ENCODE assay signal across 22 cellular contexts in genomic region chr6:66369407-66369806, GRCh38.
DNase-seq lines count a peak whose midpoint lies in the region; ATAC-seq, FAIRE-seq and TF ChIP-seq lines count a peak whose summit lies in the region.
"Had no signal": no experiment of that assay in that cellular context is flagged by ENCODE, and none has a peak within 500 bp of the region (broad histone marks: within the 10 kb centered on the region; RNA-seq: fewer than 3 reads in every experiment).

No MANE protein-coding gene starts in this region.

- DNase-seq in HepG2 (ENCODE audit: low spot score) (no peak), right lobe of liver (no peak), IMR-90 (no peak), endodermal cell (no peak), left cardiac atrium (no peak), NCI-H748 treated with DMSO at 0.1 percent for 48 hours (lab: John Stamatoyannopoulos, UW) (no peak)
- DNase-seq: 8988T; AML-193; Caco-2; Calu3; CD4-positive, alpha-beta T cell; CD8-positive, alpha-beta T cell; DMS79 treated with DMSO at 0.1 percent for 48 hours; GF-D8 had no signal

- no peak overlapping the region for H2BK15ac ChIP-seq in IMR-90 (ENCODE audit: low read depth, low read length)

- H3K4me1 Mint-ChIP-seq in endodermal cell: peaks cover 9% of the 10 kb centered on the region
- H3K4me1 Mint-ChIP-seq: B cell had no signal

- no peak overlapping the region for H4K8ac ChIP-seq in IMR-90 (ENCODE audit: low read depth in 2 of 2, low read length in 2 of 2)

- H3K27ac Mint-ChIP-seq in endodermal cell: no peak overlapping the region
- H3K27ac Mint-ChIP-seq: B cell; CD4-positive, alpha-beta T cell; CD8-positive, alpha-beta T cell had no signal

- H2AK9ac ChIP-seq in IMR-90 (replicated peaks; ENCODE audit: low read depth, low read length, poor library complexity): no peak overlapping the region

- no peaks in the 10 kb centered on the region for H3K36me3 ChIP-seq in HepG2 (replicated peaks in 1 of 2; ENCODE audit: control insufficient read depth in 1 of 2, insufficient read depth in 2 of 2, low read length in 2 of 2)
- no peaks in the 10 kb centered on the region for H3K36me3 ChIP-seq in right lobe of liver
- H3K36me3 ChIP-seq in IMR-90 (ENCODE audit: control insufficient read depth, insufficient read depth, low read length): no peaks in the 10 kb centered on the region
- H3K36me3 ChIP-seq in endodermal cell (ENCODE audit: control insufficient read depth, insufficient read depth, low read length): no peaks in the 10 kb centered on the region
- H3K36me3 ChIP-seq: BLaER1 treated with 17β-estradiol and CSF1 and Interleukin-3, amounts not matched to agents 10 nM and 100 nM had no signal

- CTCF ChIA-PET in HepG2 (lab: Yijun Ruan, JAX; ENCODE audit: low intra/inter-chr PET ratio, low total read pairs) (no interaction called here), IMR-90 (lab: Yijun Ruan, JAX) (no interaction called here)

- no peak overlapping the region for H3K56ac ChIP-seq in IMR-90 (ENCODE audit: extremely low read depth, insufficient read depth, low read length)

- no peak overlapping the region for H3K4ac ChIP-seq in IMR-90 (ENCODE audit: low read depth, low read length)

- no peak overlapping the region for H3K23ac ChIP-seq in IMR-90 (ENCODE audit: low read depth, low read length)

- POLR2A ChIA-PET in HepG2 (lab: Yijun Ruan, JAX) (no interaction called here), IMR-90 (lab: Charles Lee; ENCODE audit: unreplicated experiment) (no interaction called here)

- peaks cover 53% of the 10 kb centered on the region for H3K27me3 Mint-ChIP-seq in endodermal cell (ENCODE audit: insufficient read depth)
- H3K27me3 Mint-ChIP-seq: B cell; CD4-positive, alpha-beta T cell had no signal

- H4K20me1 ChIP-seq in HepG2 (ENCODE audit: insufficient read depth, low read length) (no peaks in the 10 kb centered on the region), IMR-90 (ENCODE audit: insufficient read depth, low read length) (no peaks in the 10 kb centered on the region)
- H4K20me1 ChIP-seq: BLaER1 treated with 17β-estradiol and CSF1 and Interleukin-3, amounts not matched to agents 10 nM and 100 nM had no signal

- H2AK5ac ChIP-seq in IMR-90 (ENCODE audit: low read depth, low read length): no peak overlapping the region

- intact Hi-C loops in HepG2 (cut with micrococcal nuclease; ENCODE audit: unreplicated experiment): no loop called here
- intact Hi-C loops in right lobe of liver (cut with DNase I): no loop called here
- intact Hi-C loops in IMR-90 (cut with micrococcal nuclease): no loop called here
- intact Hi-C loops in left cardiac atrium (cut with DNase I): no loop called here

- in situ Hi-C loops in HepG2 (cut with HindIII; ENCODE audit: extremely low pct_ligation_motif_present, low pct_unique_long_range_greater_than_20kb) (no loop called here), IMR-90 (cut with MboI; ENCODE audit: low sequenced_read_pairs) (no loop called here)

- no peak overlapping the region for H4K91ac ChIP-seq in IMR-90 (ENCODE audit: insufficient read depth, low read depth, low read length)

- no peak overlapping the region for H4K5ac ChIP-seq in IMR-90 (ENCODE audit: low read depth, low read length)

- no peak for TF ChIP-seq EP300 in HepG2 (IDR thresholded peaks at IDR 0.05; ENCODE audit: low read depth in 2 of 2, low read length in 2 of 2)
- TF ChIP-seq EP300 in HepG2 (CRISPR knock-in tag; IDR thresholded peaks at IDR 0.05; ENCODE audit: borderline replicate concordance): no peak

- no peaks in the 10 kb centered on the region for H3K79me2 ChIP-seq in HepG2 (ENCODE audit: insufficient read depth, low read length)

- H3K9me3 Mint-ChIP-seq in endodermal cell: peaks cover 21% of the 10 kb centered on the region

- H3K79me1 ChIP-seq in IMR-90 (ENCODE audit: low read depth in 1 of 2, low read length in 2 of 2): no peaks in the 10 kb centered on the region

- H2BK20ac ChIP-seq in IMR-90 (ENCODE audit: low read depth, low read length): no peak overlapping the region

- H2AFZ ChIP-seq in HepG2 (ENCODE audit: low read length) (no peak overlapping the region), IMR-90 (replicated peaks; ENCODE audit: low read length, poor library complexity) (no peak overlapping the region)

- H3K14ac ChIP-seq in IMR-90 (replicated peaks; ENCODE audit: low read depth, low read length): no peak overlapping the region

- BruUV-seq in HepG2 (replicated peaks; lab: Mats Ljungman, UMichigan) (no TSS peak), IMR-90 (replicated peaks; lab: Mats Ljungman, UMichigan) (no TSS peak)

- TF ChIP-seq CTCF in HepG2 (CRISPR knock-in tag; IDR thresholded peaks at IDR 0.05) (no peak), right lobe of liver (IDR thresholded peaks at IDR 0.05) (no peak), IMR-90 (conservative IDR thresholded peaks at IDR 0.05; ENCODE audit: low read depth, low read length) (no peak), endodermal cell (conservative IDR thresholded peaks at IDR 0.05) (no peak)

- no peak for FAIRE-seq in HepG2 (lab: Jason Lieb, UNC)
- FAIRE-seq: A204.1, D721Med, G401.6, GM12891, GM19239 had no signal

- H2BK120ac ChIP-seq in IMR-90 (ENCODE audit: low read depth, low read length): no peak overlapping the region

- H3K36me3 Mint-ChIP-seq in endodermal cell (ENCODE audit: low read depth): peaks cover 7% of the 10 kb centered on the region
- H3K36me3 Mint-ChIP-seq: CD8-positive, alpha-beta T cell had no signal

- TF ChIP-seq RAD21 in HepG2 (CRISPR knock-in tag; IDR thresholded peaks at IDR 0.05): no peak
- TF ChIP-seq RAD21 in IMR-90 (IDR thresholded peaks at IDR 0.05; ENCODE audit: low read length): no peak

- no peaks in the 10 kb centered on the region for H3K9me1 ChIP-seq in IMR-90 (ENCODE audit: insufficient read depth, low read length)

- dilution Hi-C loops in IMR-90 (cut with HindIII; ENCODE audit: low sequenced_read_pairs, unreplicated experiment): no loop called here

- H3K18ac ChIP-seq in IMR-90 (ENCODE audit: low read depth, low read length): no peak overlapping the region

- no peak overlapping the region for H3K9ac ChIP-seq in HepG2 (ENCODE audit: insufficient read depth, low read depth, low read length)
- H3K9ac ChIP-seq in IMR-90 (ENCODE audit: low read depth, low read length): no peak overlapping the region
- H3K9ac ChIP-seq in endodermal cell (ENCODE audit: extremely low read depth, low read length, poor library complexity, severe bottlenecking): no peak overlapping the region
- H3K9ac ChIP-seq: BLaER1 treated with 17β-estradiol and CSF1 and Interleukin-3, amounts not matched to agents 10 nM and 100 nM had no signal

- H3K4me2 ChIP-seq in HepG2 (ENCODE audit: low read depth, low read length) (no peak overlapping the region), IMR-90 (ENCODE audit: low read depth, low read length) (no peak overlapping the region)
- H3K4me2 ChIP-seq: BLaER1 treated with 17β-estradiol and CSF1 and Interleukin-3, amounts not matched to agents 10 nM and 100 nM had no signal

- H3K27me3 ChIP-seq in HepG2 (ENCODE audit: control insufficient read depth in 1 of 2, insufficient read depth in 2 of 2, low read length in 2 of 2) (no peaks in the 10 kb centered on the region), right lobe of liver (no peaks in the 10 kb centered on the region), IMR-90 (ENCODE audit: control insufficient read depth, insufficient read depth, low read length) (no peaks in the 10 kb centered on the region), endodermal cell (ENCODE audit: control insufficient read depth, insufficient read depth, low read length, poor library complexity, severe bottlenecking) (peaks cover 7% of the 10 kb centered on the region)
- H3K27me3 ChIP-seq: BLaER1 treated with 17β-estradiol and CSF1 and Interleukin-3, amounts not matched to agents 10 nM and 100 nM had no signal

- H3K9me3 ChIP-seq in HepG2 (ENCODE audit: low read length): no peaks in the 10 kb centered on the region
- no peaks in the 10 kb centered on the region for H3K9me3 ChIP-seq in right lobe of liver
- peaks cover 3% of the 10 kb centered on the region for H3K9me3 ChIP-seq in IMR-90 (ENCODE audit: control insufficient read depth, insufficient read depth, low read length)
- peaks cover 20% of the 10 kb centered on the region for H3K9me3 ChIP-seq in endodermal cell (ENCODE audit: control insufficient read depth, low read length)
- H3K9me3 ChIP-seq: BLaER1 treated with 17β-estradiol and CSF1 and Interleukin-3, amounts not matched to agents 10 nM and 100 nM; Caco-2 had no signal

- no peak overlapping the region for H3K27ac ChIP-seq in HepG2 (ENCODE audit: extremely low read length, insufficient read depth, low read length)
- no peak overlapping the region for H3K27ac ChIP-seq in right lobe of liver
- no peak overlapping the region for H3K27ac ChIP-seq in IMR-90 (ENCODE audit: insufficient read depth, low read length)
- H3K27ac ChIP-seq in endodermal cell (ENCODE audit: low read depth, low read length): no peak overlapping the region
- H3K27ac ChIP-seq: BLaER1 treated with 17β-estradiol and CSF1 and Interleukin-3, amounts not matched to agents 10 nM and 100 nM; C4-2B had no signal

- no peak overlapping the region for H2BK5ac ChIP-seq in IMR-90 (ENCODE audit: low read depth, low read length, poor library complexity, severe bottlenecking)

- H3K4me3 ChIP-seq in HepG2 (replicated peaks in 1 of 3; ENCODE audit: insufficient read depth in 1 of 3, low read depth in 2 of 3, low read length in 3 of 3) (no peak overlapping the region), right lobe of liver (no peak overlapping the region), IMR-90 (ENCODE audit: insufficient read depth, low read depth, low read length) (no peak overlapping the region), endodermal cell (ENCODE audit: low read length) (peak overlapping the region; percentile 61)
- H3K4me3 ChIP-seq: BLaER1 treated with 17β-estradiol and CSF1 and Interleukin-3, amounts not matched to agents 10 nM and 100 nM had no signal

- no peak overlapping the region for H3K4me3 Mint-ChIP-seq in endodermal cell
- H3K4me3 Mint-ChIP-seq: B cell; CD4-positive, alpha-beta T cell; CD8-positive, alpha-beta T cell had no signal

- H3K4me1 ChIP-seq in HepG2 (ENCODE audit: insufficient read depth, low read length) (no peaks in the 10 kb centered on the region), right lobe of liver (no peaks in the 10 kb centered on the region), IMR-90 (ENCODE audit: control insufficient read depth, insufficient read depth, low read length) (no peaks in the 10 kb centered on the region), endodermal cell (ENCODE audit: control insufficient read depth, insufficient read depth, low read length) (no peaks in the 10 kb centered on the region)
- H3K4me1 ChIP-seq: BLaER1 treated with 17β-estradiol and CSF1 and Interleukin-3, amounts not matched to agents 10 nM and 100 nM; Caco-2 had no signal

- TF ChIP-seq POLR2A in HepG2 (IDR thresholded peaks at IDR 0.05; ENCODE audit: insufficient read depth in 1 of 2, low read depth in 2 of 2, low read length in 2 of 2) (no peak), right lobe of liver (IDR thresholded peaks at IDR 0.05) (no peak), IMR-90 (IDR thresholded peaks at IDR 0.05; ENCODE audit: low read depth, low read length) (no peak)

- ATAC-seq in HepG2 (no peak), right lobe of liver (no peak), IMR-90 (ENCODE audit: low read depth) (no peak), left cardiac atrium (no peak)
- ATAC-seq: CD8-positive, alpha-beta T cell had no signal
